In genomic region chr13:26965058-26965380, GRCh38 we compare ENCODE assay signal across 22 cellular contexts.
DNase-seq lines count a peak whose midpoint lies in the region; ATAC-seq and TF ChIP-seq lines count a peak whose summit lies in the region.
"Had no signal": no experiment of that assay in that cellular context is flagged by ENCODE, and none has a peak within 500 bp of the region (broad histone marks: within the 10 kb centered on the region; RNA-seq: fewer than 3 reads in every experiment).

No MANE protein-coding gene starts in this region.

- H3K27ac ChIP-seq in Peyer's patch (peak overlapping the region in 3 of 4 donors; percentile 19 to 90 (median 42)), lung (ENCODE audit: low read depth in 1 of 2, low read length in 1 of 2) (peak overlapping the region; percentile 41 to 54), transverse colon (peak overlapping the region; percentile 70 to 84 (median 82))
- H3K27ac ChIP-seq: 22Rv1, GM23248, suprapubic skin, WERI-Rb-1 had no signal

- TF ChIP-seq EP300 in transverse colon (IDR thresholded peaks at IDR 0.05; ENCODE audit: low read depth), result no peak

- 39 to 40% methylated on average over 3 of the region's 3 CpGs for WGBS in lung, 2 donors
- 33% methylated on average over 3 of the region's 3 CpGs; no CpG with 5 or more reads in 1 of the 2 donors for WGBS in transverse colon (ENCODE audit: low coverage in 1 of 2), 2 donors

- DNase-seq in DMS153 (lab: John Stamatoyannopoulos, UW) (peak; percentile 61), DMS153 treated with DMSO at 0.1 percent for 48 hours (lab: John Stamatoyannopoulos, UW; ENCODE audit: unreplicated experiment) (no peak), Peyer's patch (peak in 2 of 3 donors; percentile 65 to 66), lung (ENCODE audit: low spot score) (no peak), transverse colon (peak; percentile 56)
- DNase-seq in activated effector memory CD4-positive, alpha-beta T cell treated with Interleukin-2 at 50 U/mL for 16 hours, result no peak
- DNase-seq: activated CD4-positive, alpha-beta T cell treated with anti-CD3 and anti-CD28 coated beads, Interleukin-2, amount 50 U/mL, for 1 hour; activated naive CD8-positive, alpha-beta T cell treated with anti-CD3 and anti-CD28 coated beads, Interleukin-2, amount 10 ng/mL, durations not matched to agents 7 days and 5 days; CD8-positive, alpha-beta T cell; cerebellar nuclear complex; effector memory CD8-positive, alpha-beta T cell; NCI-H2081; NK-92 treated with Interleukin-12 subunit alpha and Interleukin-12 subunit beta, amount 100 ng/mL, for 24 hours; WERI-Rb-1 had no signal

- TF ChIP-seq CTCF in Peyer's patch (IDR thresholded peaks at IDR 0.05) (no peak), lung (IDR thresholded peaks at IDR 0.05; ENCODE audit: control extremely low read depth, extremely low read depth) (no peak), transverse colon (IDR thresholded peaks at IDR 0.05) (no peak)

- intact Hi-C loops in transverse colon (cut with DNase I; ENCODE audit: low total_unique reads), result no loop called here

- TF ChIP-seq POLR2A in Peyer's patch (IDR thresholded peaks at IDR 0.05) (peak in 1 of 2 donors; percentile 21), transverse colon (IDR thresholded peaks at IDR 0.05) (no peak)

- H3K4me1 ChIP-seq in Peyer's patch (peaks cover 0 to 84% (median 14%) of the 10 kb centered on the region in 4 donors), lung (ENCODE audit: control insufficient read depth in 2 of 2, insufficient read depth in 2 of 2, low read length in 2 of 2) (peaks cover 7 to 11% of the 10 kb centered on the region in 2 donors), transverse colon (peaks cover 18 to 94% (median 61%) of the 10 kb centered on the region in 4 donors)
- H3K4me1 ChIP-seq: suprapubic skin had no signal

- H3K4me3 ChIP-seq in Peyer's patch (no peak overlapping the region), lung (no peak overlapping the region), transverse colon (no peak overlapping the region)
- H3K4me3 ChIP-seq: GM23248, suprapubic skin had no signal

- in situ Hi-C loops in transverse colon (cut with MboI; ENCODE audit: low pct_ligation_motif_present in 1 of 4, low pct_unique_long_range_greater_than_20kb in 1 of 4, low sequenced_read_pairs in 3 of 4), result loop anchor here in 1 of 4 donors (10.0 kb wide), 1 partner anchor 1010 kb away; no protein-coding TSS in a partner anchor

- H3K27me3 ChIP-seq in Peyer's patch (no peaks in the 10 kb centered on the region), lung (ENCODE audit: control insufficient read depth, insufficient read depth) (no peaks in the 10 kb centered on the region), transverse colon (no peaks in the 10 kb centered on the region)

- H3K9me3 ChIP-seq in Peyer's patch (no peaks in the 10 kb centered on the region), lung (ENCODE audit: control insufficient read depth in 2 of 2, insufficient read depth in 1 of 2, low read length in 1 of 2) (no peaks in the 10 kb centered on the region), transverse colon (no peaks in the 10 kb centered on the region)
- H3K9me3 ChIP-seq: suprapubic skin had no signal

- H3K36me3 ChIP-seq in Peyer's patch, result no peaks in the 10 kb centered on the region
- H3K36me3 ChIP-seq in lung (ENCODE audit: control insufficient read depth in 2 of 2, insufficient read depth in 2 of 2, low read length in 2 of 2), result no peaks in the 10 kb centered on the region
- no peaks in the 10 kb centered on the region for H3K36me3 ChIP-seq in transverse colon
- H3K36me3 ChIP-seq: suprapubic skin, WERI-Rb-1 had no signal

- ATAC-seq in lung (ENCODE audit: insufficient read depth, low FRiP score) (no peak), HG03432 (IDR thresholded peaks at IDR 0.05; ENCODE audit: unreplicated experiment) (no peak), GM18861 (IDR thresholded peaks at IDR 0.05; ENCODE audit: unreplicated experiment) (no peak)
- ATAC-seq: activated T-helper 17 cell treated with anti-CD3 and anti-CD28 coated beads, Interleukin-2, amount 50 U/mL, for 72 hours; CD8-positive, alpha-beta T cell; effector memory CD8-positive, alpha-beta T cell; esophagus mucosa; SK-N-SH treated with all-trans-retinoic acid at 6 μM for 48 hours had no signal

Comparison
In these comparisons a context has a peak if more than half of its experiments do, and no peak if none do; other contexts are left out.
1. DNase-seq: peak in DMS153 (single experiment), Peyer's patch (2 of 3) and transverse colon (single experiment); none in DMS153 treated with DMSO at 0.1 percent for 48 hours (single experiment), lung (single experiment) and activated effector memory CD4-positive, alpha-beta T cell treated with Interleukin-2 at 50 U/mL for 16 hours (single experiment).
2. Peak in every context shown above with its lines, with median percentiles within 50 percentile points of each other: H3K27ac ChIP-seq.